ENCODE assay signal across 8 cellular contexts in the genomic region with DNA sequence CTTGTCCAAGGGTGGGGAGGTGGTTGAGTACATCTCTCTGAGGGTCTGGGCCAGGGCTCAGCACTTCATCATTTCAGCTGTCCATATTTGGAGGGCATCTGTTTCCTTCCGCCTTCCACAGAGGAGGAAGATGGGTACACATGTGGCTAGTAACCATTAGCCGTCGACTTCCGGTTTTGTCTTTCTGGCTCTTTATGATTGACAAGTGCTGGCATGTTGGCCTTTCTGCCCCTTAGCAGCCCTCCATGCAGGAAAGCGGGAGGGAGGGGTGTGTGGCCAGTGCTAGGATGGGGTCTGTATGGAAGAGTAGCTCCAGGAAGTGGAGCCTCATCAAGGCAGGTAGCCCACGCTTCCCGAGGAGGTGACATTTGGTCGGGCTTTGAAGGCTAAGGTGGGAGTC.
DNase-seq lines count a peak whose midpoint lies in the region; ATAC-seq and TF ChIP-seq lines count a peak whose summit lies in the region.

No MANE protein-coding gene starts in this region.

- no peak for ATAC-seq in gastrocnemius medialis
- no peak for ATAC-seq in GM19395 (IDR thresholded peaks at IDR 0.05; ENCODE audit: unreplicated experiment)

- no peak for TF ChIP-seq POLR2A in gastrocnemius medialis (IDR thresholded peaks at IDR 0.05)

- DNase-seq in SIG-M5 treated with dmso at 0.1 percent for 504 hours (lab: John Stamatoyannopoulos, UW; ENCODE audit: unreplicated experiment) (peak; percentile 24), SIG-M5 (lab: John Stamatoyannopoulos, UW) (no peak), NOMO-1 treated with dmso at 0.1 percent for 144 hours (lab: John Stamatoyannopoulos, UW; ENCODE audit: unreplicated experiment) (peak; percentile 33), caudate nucleus (lab: John Stamatoyannopoulos, UW) (no peak), gastrocnemius medialis (no peak), SW480 (ENCODE audit: low spot score) (no peak), kidney glomerular epithelial cell (lab: John Stamatoyannopoulos, UW) (no peak)

- H3K27me3 ChIP-seq in gastrocnemius medialis: no peaks in the 10 kb centered on the region

- intact Hi-C loops in gastrocnemius medialis (cut with DNase I; ENCODE audit: low total_unique reads): loop anchor here (2.0 kb wide), 1 partner anchor 56 kb away; no protein-coding TSS in a partner anchor

- no peaks in the 10 kb centered on the region for H3K36me3 ChIP-seq in gastrocnemius medialis

- in situ Hi-C loops in gastrocnemius medialis (cut with MboI; ENCODE audit: low sequenced_read_pairs in 4 of 4): no loop called here

- peaks cover 16 to 29% of the 10 kb centered on the region in 2 donors for H3K4me1 ChIP-seq in gastrocnemius medialis

- H3K9me3 ChIP-seq in gastrocnemius medialis: no peaks in the 10 kb centered on the region

- TF ChIP-seq CTCF in gastrocnemius medialis (IDR thresholded peaks at IDR 0.05 in 4 of 5, conservative IDR thresholded peaks at IDR 0.05 in 1 of 5): no peak

- H3K27ac ChIP-seq in caudate nucleus (ENCODE audit: low read depth, low read length) (peak overlapping the region; percentile 90), gastrocnemius medialis (peak overlapping the region; percentile 77 to 91 (median 88))

- no peak overlapping the region for H3K4me3 ChIP-seq in gastrocnemius medialis

Comparison
In these comparisons a context has a peak if more than half of its experiments do, and no peak if none do; other contexts are left out.
1. DNase-seq: peak in SIG-M5 treated with dmso at 0.1 percent for 504 hours (single experiment) and NOMO-1 treated with dmso at 0.1 percent for 144 hours (single experiment); none in SIG-M5 (single experiment), caudate nucleus (0 of 61), gastrocnemius medialis (0 of 2), SW480 (single experiment) and kidney glomerular epithelial cell (single experiment).